Comparison of ENCODE assay signal across 1 cellular context in the genomic region with DNA sequence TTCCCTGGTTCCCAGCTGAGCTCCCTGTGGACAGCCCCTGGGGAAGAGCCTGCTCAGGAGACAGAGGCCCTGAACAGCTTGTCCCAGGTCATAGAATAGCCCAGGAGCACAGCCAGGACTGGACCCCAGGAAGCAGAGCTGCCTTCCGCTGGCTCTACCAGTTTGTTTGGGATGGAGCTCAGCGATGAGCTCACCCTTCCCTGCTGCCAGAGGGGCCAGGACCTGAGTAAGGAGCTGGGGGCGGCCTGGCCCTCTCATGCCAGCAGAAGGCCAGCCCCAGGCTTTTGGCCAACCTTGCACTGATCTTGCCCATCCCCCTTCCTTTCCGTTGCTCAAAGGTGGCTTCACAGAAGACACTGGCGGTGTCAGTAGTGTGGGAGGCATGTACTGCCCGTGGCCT.
TF ChIP-seq lines count a peak whose summit lies in the region.

No MANE protein-coding gene starts in this region.

TF ChIP-seq in SK-N-SH treated with all-trans-retinoic acid at 6 μM for 48 hours, 23 proteins besides CTCF, POLR2A, EP300 and RAD21 (continued from another document):
- TF ChIP-seq, protein P1, sequence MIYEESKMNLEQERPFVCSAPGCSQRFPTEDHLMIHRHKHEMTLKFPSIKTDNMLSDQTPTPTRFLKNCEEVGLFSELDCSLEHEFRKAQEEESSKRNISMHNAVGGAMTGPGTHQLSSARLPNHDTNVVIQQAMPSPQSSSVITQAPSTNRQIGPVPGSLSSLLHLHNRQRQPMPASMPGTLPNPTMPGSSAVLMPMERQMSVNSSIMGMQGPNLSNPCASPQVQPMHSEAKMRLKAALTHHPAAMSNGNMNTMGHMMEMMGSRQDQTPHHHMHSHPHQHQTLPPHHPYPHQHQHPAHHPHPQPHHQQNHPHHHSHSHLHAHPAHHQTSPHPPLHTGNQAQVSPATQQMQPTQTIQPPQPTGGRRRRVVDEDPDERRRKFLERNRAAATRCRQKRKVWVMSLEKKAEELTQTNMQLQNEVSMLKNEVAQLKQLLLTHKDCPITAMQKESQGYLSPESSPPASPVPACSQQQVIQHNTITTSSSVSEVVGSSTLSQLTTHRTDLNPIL (CRISPR knock-in tag; IDR thresholded peaks at IDR 0.05; ENCODE audit: low read depth): no peak
- TF ChIP-seq RARB (CRISPR knock-in tag; IDR thresholded peaks at IDR 0.05): no peak
- TF ChIP-seq ZNF70 (CRISPR knock-in tag; IDR thresholded peaks at IDR 0.05): no peak
- TF ChIP-seq, protein P2, sequence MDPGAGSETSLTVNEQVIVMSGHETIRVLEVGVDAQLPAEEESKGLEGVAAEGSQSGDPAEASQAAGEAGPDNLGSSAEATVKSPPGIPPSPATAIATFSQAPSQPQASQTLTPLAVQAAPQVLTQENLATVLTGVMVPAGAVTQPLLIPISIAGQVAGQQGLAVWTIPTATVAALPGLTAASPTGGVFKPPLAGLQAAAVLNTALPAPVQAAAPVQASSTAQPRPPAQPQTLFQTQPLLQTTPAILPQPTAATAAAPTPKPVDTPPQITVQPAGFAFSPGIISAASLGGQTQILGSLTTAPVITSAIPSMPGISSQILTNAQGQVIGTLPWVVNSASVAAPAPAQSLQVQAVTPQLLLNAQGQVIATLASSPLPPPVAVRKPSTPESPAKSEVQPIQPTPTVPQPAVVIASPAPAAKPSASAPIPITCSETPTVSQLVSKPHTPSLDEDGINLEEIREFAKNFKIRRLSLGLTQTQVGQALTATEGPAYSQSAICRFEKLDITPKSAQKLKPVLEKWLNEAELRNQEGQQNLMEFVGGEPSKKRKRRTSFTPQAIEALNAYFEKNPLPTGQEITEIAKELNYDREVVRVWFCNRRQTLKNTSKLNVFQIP (CRISPR knock-in tag; IDR thresholded peaks at IDR 0.05; ENCODE audit: borderline replicate concordance, low read depth): no peak
- no peak for TF ChIP-seq ESRRG (CRISPR knock-in tag; IDR thresholded peaks at IDR 0.05)
TF ChIP-seq in SK-N-SH treated with all-trans-retinoic acid at 6 μM for 48 hours: peak in this region for 0.
